8 cellular contexts compared by ENCODE assay signal in the genomic region with DNA sequence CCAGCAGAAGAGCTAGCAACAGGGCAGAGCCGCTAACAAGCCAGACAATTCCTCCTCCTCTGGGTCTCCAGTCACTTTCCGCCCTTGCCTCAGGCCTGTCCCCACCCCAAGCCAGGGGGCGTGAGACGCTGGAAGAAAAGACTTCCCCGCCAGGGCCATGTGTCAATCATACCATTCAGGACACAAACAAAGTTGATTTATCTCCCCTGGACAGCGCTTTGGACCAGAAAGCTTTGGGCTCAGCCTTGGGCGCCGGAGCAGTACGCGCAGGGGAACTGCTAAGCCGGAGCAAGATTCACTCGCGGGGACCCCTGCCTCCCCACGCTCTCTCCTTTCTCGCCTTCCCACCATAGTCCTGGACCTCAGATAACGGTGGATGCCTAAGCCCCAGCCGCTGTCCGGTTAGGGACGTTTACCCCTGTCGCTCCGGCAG. TPM values are rescaled to one million over a fixed set of nuclear protein-coding genes. Genes with fewer than 3 reads are reported as not detected.
DNase-seq lines count a peak whose midpoint lies in the region; ATAC-seq, FAIRE-seq and TF ChIP-seq lines count a peak whose summit lies in the region.

No MANE protein-coding gene starts in this region.

- H3K36me3 ChIP-seq in bronchial epithelial cell (ENCODE audit: control insufficient read depth, insufficient read depth, low read length) (no peaks in the 10 kb centered on the region), stomach (no peaks in the 10 kb centered on the region)

- FAIRE-seq in bronchial epithelial cell (lab: Jason Lieb, UNC), result no peak

- intact Hi-C loops in stomach (cut with DNase I; ENCODE audit: low total_unique reads), result no loop called here

- 6 to 17% (median 11%) methylated on average over 15 to 21 of the region's 21 CpGs for WGBS in stomach, 5 donors

- no peak for TF ChIP-seq POLR2A in stomach (IDR thresholded peaks at IDR 0.05)

- TF ChIP-seq CTCF in bronchial epithelial cell (IDR thresholded peaks at IDR 0.05; ENCODE audit: insufficient read depth, low read length, severe bottlenecking) (no peak), stomach (IDR thresholded peaks at IDR 0.05) (no peak)

- no peak for TF ChIP-seq EP300 in stomach (IDR thresholded peaks at IDR 0.05)

- no peak for ATAC-seq in HG03565 (IDR thresholded peaks at IDR 0.05; ENCODE audit: unreplicated experiment)
- no peak for ATAC-seq in HG02763 (IDR thresholded peaks at IDR 0.05; ENCODE audit: unreplicated experiment)

- DNase-seq in DMS53 (lab: John Stamatoyannopoulos, UW) (peak; percentile 19), DMS53 treated with DMSO at 0.1 percent for 48 hours (lab: John Stamatoyannopoulos, UW; ENCODE audit: unreplicated experiment) (no peak), bronchial epithelial cell (ENCODE audit: low read depth) (no peak), left kidney (ENCODE audit: low read depth, low spot score) (peak; percentile 57), stomach (no peak)
- DNase-seq in effector CD8-positive, alpha-beta T cell (lab: John Stamatoyannopoulos, UW), result no peak

- peaks cover 0 to 24% (median 18%) of the 10 kb centered on the region in 4 donors for H3K4me1 ChIP-seq in stomach

- peaks cover 0 to 6% (median 5%) of the 10 kb centered on the region in 4 donors for H3K9me3 ChIP-seq in stomach

- H3K27me3 ChIP-seq in bronchial epithelial cell (ENCODE audit: control insufficient read depth, insufficient read depth, low read length), result peaks cover 1% of the 10 kb centered on the region
- H3K27me3 ChIP-seq in stomach, result peaks cover 0 to 18% (median 5%) of the 10 kb centered on the region in 3 donors

- peak overlapping the region; percentile 39 to 79 (median 56) for H3K27ac ChIP-seq in stomach

- peak overlapping the region; percentile 37 for H3K4me3 ChIP-seq in bronchial epithelial cell (ENCODE audit: low read depth, low read length)
- H3K4me3 ChIP-seq in stomach, result peak overlapping the region; percentile 55 to 75 (median 62)

RNA-seq across cellular contexts. Expression of gene LRRC2, which starts 0.5 kb away (rescaled TPM):
- total RNA-seq in bronchial epithelial cell (under 0.01 and 0.26 TPM in 2 replicates), stomach (1 to 10 TPM in 4 of 5 donors, not detected in 1; 1.7 to 4.6 (median 1.8) TPM)
- 1 to 10 TPM; 1.0 to 2.1 (median 1.5) TPM for polyA plus RNA-seq in stomach

RNA-seq across cellular contexts. Expression of gene FAM240A, which starts 46.7 kb away (rescaled TPM):
- not detected in 2 replicates for total RNA-seq in bronchial epithelial cell
- total RNA-seq in stomach, result not detected
- not detected for polyA plus RNA-seq in stomach

Comparison
In these comparisons a context has a peak if more than half of its experiments do, and no peak if none do; other contexts are left out.
1. DNase-seq: peak in DMS53 (single experiment) and left kidney (single experiment); none in DMS53 treated with DMSO at 0.1 percent for 48 hours (single experiment), bronchial epithelial cell (single experiment), stomach (single experiment) and effector CD8-positive, alpha-beta T cell (single experiment).